ENCODE assay signal across 24 cellular contexts in genomic region chr3:43076857-43077256, GRCh38.
"Had no signal": no experiment of that assay in that cellular context is flagged by ENCODE, and none has a peak within 500 bp of the region (broad histone marks: within the 10 kb centered on the region; RNA-seq: fewer than 3 reads in every experiment).

No MANE protein-coding gene starts in this region.

- H3K4me3 Mint-ChIP-seq: activated CD4-positive, alpha-beta T cell treated with anti-CD3 and anti-CD28 coated beads for 36 hours; activated naive CD4-positive, alpha-beta T cell treated with anti-CD3 and anti-CD28 coated beads for 36 hours; activated naive CD8-positive, alpha-beta T cell treated with anti-CD3 and anti-CD28 coated beads for 36 hours; natural killer cell treated with Interleukin-12 subunit alpha and Interleukin-12 subunit beta and Interleukin-15 and Interleukin-18, amount 100 ng/mL, for 72 hours; stimulated activated naive B cell treated with anti-CD40 and anti-IgM and Interleukin-4, amounts not matched to agents 10 μg/mL and 1 μg/mL and 100 μg/mL, for 72 hours had no signal

- H3K27me3 Mint-ChIP-seq: activated CD4-positive, alpha-beta T cell treated with anti-CD3 and anti-CD28 coated beads for 36 hours; activated naive CD8-positive, alpha-beta T cell treated with anti-CD3 and anti-CD28 coated beads for 36 hours; natural killer cell treated with Interleukin-12 subunit alpha and Interleukin-12 subunit beta and Interleukin-15 and Interleukin-18, amount 100 ng/mL, for 72 hours had no signal

- H3K4me3 ChIP-seq: adrenal gland, breast epithelium, esophagus muscularis mucosa, gastrocnemius medialis, left ventricle myocardium inferior, lung, mucosa of descending colon, smooth muscle cell, suprapubic skin, tibial nerve had no signal

- H3K27me3 ChIP-seq: adrenal gland, breast epithelium, esophagus muscularis mucosa, gastrocnemius medialis, suprapubic skin, tibial nerve had no signal

- H3K4me2 ChIP-seq: smooth muscle cell had no signal

- H3K9me3 Mint-ChIP-seq: activated naive CD4-positive, alpha-beta T cell treated with anti-CD3 and anti-CD28 coated beads for 36 hours; activated naive CD8-positive, alpha-beta T cell treated with anti-CD3 and anti-CD28 coated beads for 36 hours; natural killer cell treated with Interleukin-12 subunit alpha and Interleukin-12 subunit beta and Interleukin-15 and Interleukin-18, amount 100 ng/mL, for 72 hours; stimulated activated naive B cell treated with anti-CD40 and anti-IgM and Interleukin-4, amounts not matched to agents 10 μg/mL and 1 μg/mL and 100 μg/mL, for 72 hours had no signal

- ATAC-seq: activated CD4-positive, alpha-beta T cell treated with anti-CD3 and anti-CD28 coated beads for 36 hours; gastrocnemius medialis; mucosa of descending colon; natural killer cell treated with Interleukin-12 subunit alpha and Interleukin-12 subunit beta and Interleukin-15 and Interleukin-18, amount 100 ng/mL, for 72 hours; stimulated activated naive B cell treated with anti-CD40 and anti-IgM and Interleukin-4, amounts not matched to agents 10 μg/mL and 1 μg/mL and 100 μg/mL, for 72 hours had no signal

- H3K27ac Mint-ChIP-seq: activated CD4-positive, alpha-beta T cell treated with anti-CD3 and anti-CD28 coated beads for 36 hours; activated naive CD4-positive, alpha-beta T cell treated with anti-CD3 and anti-CD28 coated beads for 36 hours; activated naive CD8-positive, alpha-beta T cell treated with anti-CD3 and anti-CD28 coated beads for 36 hours; natural killer cell treated with Interleukin-12 subunit alpha and Interleukin-12 subunit beta and Interleukin-15 and Interleukin-18, amount 100 ng/mL, for 72 hours; stimulated activated naive B cell treated with anti-CD40 and anti-IgM and Interleukin-4, amounts not matched to agents 10 μg/mL and 1 μg/mL and 100 μg/mL, for 72 hours had no signal

- DNase-seq: activated CD4-positive, alpha-beta T cell treated with anti-CD3 and anti-CD28 coated beads for 36 hours; activated CD4-positive, CD25-positive, alpha-beta regulatory T cell; activated effector memory CD4-positive, alpha-beta T cell treated with anti-CD3 and anti-CD28 coated beads, Interleukin-2, amount 50 U/mL, for 16 hours; activated naive CD4-positive, alpha-beta T cell treated with anti-CD3 and anti-CD28 coated beads for 36 hours; activated naive CD8-positive, alpha-beta T cell treated with anti-CD3 and anti-CD28 coated beads for 36 hours; central memory CD4-positive, alpha-beta T cell; dermis blood vessel endothelial cell; effector CD4-positive, alpha-beta T cell; gastrocnemius medialis; glutamatergic neuron; left ventricle myocardium inferior; mucosa of descending colon; retina; stimulated activated CD4-positive, alpha-beta T cell treated with anti-CD3 and anti-CD28 coated beads, Interleukin-1b, Interleukin-23, amount 100 ng/mL, for 48 hours; stimulated activated CD4-positive, alpha-beta T cell treated with anti-CD3 and anti-CD28 coated beads, Interleukin-4, amount 100 ng/mL, for 4 hours; stimulated activated naive B cell treated with anti-CD40 and anti-IgM and Interleukin-4, amounts not matched to agents 10 μg/mL and 1 μg/mL and 100 μg/mL, for 72 hours had no signal

- H3K4me1 Mint-ChIP-seq: activated naive CD8-positive, alpha-beta T cell treated with anti-CD3 and anti-CD28 coated beads for 36 hours; stimulated activated naive B cell treated with anti-CD40 and anti-IgM and Interleukin-4, amounts not matched to agents 10 μg/mL and 1 μg/mL and 100 μg/mL, for 72 hours had no signal

- H3K9me3 ChIP-seq: adrenal gland, breast epithelium, esophagus muscularis mucosa, gastrocnemius medialis, left ventricle myocardium inferior, mucosa of descending colon, suprapubic skin had no signal

- H3K36me3 ChIP-seq: breast epithelium had no signal

- H3K4me1 ChIP-seq: adrenal gland, breast epithelium, esophagus muscularis mucosa, gastrocnemius medialis, left ventricle myocardium inferior, suprapubic skin had no signal

- H3K27ac ChIP-seq: breast epithelium, esophagus muscularis mucosa, gastrocnemius medialis, left ventricle myocardium inferior, suprapubic skin had no signal
